In the genomic region with DNA sequence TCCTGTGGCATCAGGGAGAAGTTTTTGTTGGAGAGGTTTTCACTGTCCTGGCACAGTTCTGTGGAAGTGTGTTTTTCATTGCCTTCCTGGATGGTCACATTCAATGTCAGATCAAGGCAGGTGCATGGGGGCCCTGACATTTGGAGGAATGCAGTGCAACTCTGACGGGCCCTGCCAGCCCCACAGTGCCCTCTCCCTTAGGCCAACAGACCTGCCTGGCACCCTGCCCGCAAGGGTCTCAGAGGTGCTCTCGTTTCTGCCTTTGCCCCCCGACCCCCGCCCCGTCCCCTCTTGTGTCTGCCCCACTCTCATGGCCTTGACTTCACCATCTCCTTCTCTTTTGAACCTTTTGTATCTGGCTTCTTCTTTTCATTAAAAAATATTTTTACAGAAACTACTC, we compare ENCODE assay signal across 17 cellular contexts.
"Had no signal": no experiment of that assay in that cellular context is flagged by ENCODE, and none has a peak within 500 bp of the region (broad histone marks: within the 10 kb centered on the region; RNA-seq: fewer than 3 reads in every experiment).

No MANE protein-coding gene starts in this region.

- H3K9me3 Mint-ChIP-seq: endodermal cell; naive thymus-derived CD8-positive, alpha-beta T cell had no signal

- H3K27ac ChIP-seq: colonic mucosa, hepatocyte, tibial nerve had no signal

- H3K4me3 Mint-ChIP-seq: endodermal cell; naive thymus-derived CD8-positive, alpha-beta T cell had no signal

- H3K36me3 Mint-ChIP-seq: naive thymus-derived CD8-positive, alpha-beta T cell had no signal

- H3K27ac Mint-ChIP-seq: endodermal cell; naive thymus-derived CD8-positive, alpha-beta T cell had no signal

- DNase-seq: colonic mucosa; dermis blood vessel endothelial cell; effector CD4-positive, alpha-beta T cell; endodermal cell; erythroblast; foreskin melanocyte; left colon; mammary epithelial cell; mucosa of descending colon; naive thymus-derived CD8-positive, alpha-beta T cell; right cardiac atrium; stimulated activated CD4-positive, alpha-beta T cell treated with anti-CD3 and anti-CD28 coated beads, Interleukin-2, amount 100 ng/mL, for 48 hours; stimulated activated naive CD4-positive, alpha-beta T cell treated with Interleukin-2 at 50 U/mL for 16 hours had no signal

- H3K36me3 ChIP-seq: colonic mucosa, neutrophil, tibial nerve had no signal

- H3K4me3 ChIP-seq: colonic mucosa, hepatocyte, mucosa of descending colon, smooth muscle cell, tibial nerve had no signal

- H3K4me1 ChIP-seq: colonic mucosa, tibial nerve had no signal

- H3K9me3 ChIP-seq: colonic mucosa, mucosa of descending colon, neutrophil, tibial nerve had no signal
